8 cellular contexts compared by ENCODE assay signal in the genomic region with DNA sequence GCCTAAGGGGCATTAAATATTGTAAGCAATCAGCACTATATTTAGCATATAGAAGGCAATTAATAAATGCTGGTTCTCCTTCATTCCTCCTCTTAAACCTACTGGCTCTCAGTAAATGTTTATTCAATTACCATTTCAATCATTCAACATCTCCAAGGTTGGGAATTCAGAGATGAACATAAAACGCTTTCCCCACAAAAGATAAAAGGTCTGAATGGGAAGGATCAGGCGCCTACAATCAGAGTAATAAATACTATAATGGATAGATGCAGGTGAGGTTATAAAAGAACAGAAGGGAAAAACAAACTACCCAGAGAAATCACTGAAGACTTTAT. TPM values are rescaled to one million over a fixed set of nuclear protein-coding genes. Genes with fewer than 3 reads are reported as not detected.
DNase-seq lines count a peak whose midpoint lies in the region; ATAC-seq and TF ChIP-seq lines count a peak whose summit lies in the region.

No MANE protein-coding gene starts in this region.

- peak overlapping the region; percentile 89 to 94 (median 92) for H3K4me3 Mint-ChIP-seq in nephron

- TF ChIP-seq CTCF in AG04450 (IDR thresholded peaks at IDR 0.05; ENCODE audit: low read depth, low read length), result no peak
- no peak for TF ChIP-seq CTCF in coronary artery (IDR thresholded peaks at IDR 0.05)
- no peak for TF ChIP-seq CTCF in nephron (IDR thresholded peaks at IDR 0.05; ENCODE audit: unreplicated experiment in 3 of 3)

- H4K20me1 ChIP-seq in Karpas-422 (ENCODE audit: insufficient read depth, low read depth, low read length), result peaks cover 13% of the 10 kb centered on the region; the same call in 1 of the 2 replicates

- H2AFZ ChIP-seq in Karpas-422 (ENCODE audit: low read length), result no peak overlapping the region

- no peaks in the 10 kb centered on the region for H3K27me3 ChIP-seq in AG04450 (ENCODE audit: control insufficient read depth, insufficient read depth, low read length)
- no peaks in the 10 kb centered on the region for H3K27me3 ChIP-seq in Karpas-422 (ENCODE audit: low read length)

- H3K27ac Mint-ChIP-seq in nephron, result peak overlapping the region; percentile 89 to 91 (median 91)

- DNase-seq in AG04450 (ENCODE audit: low read depth, low spot score), result no peak
- no peak for DNase-seq in Karpas-422
- no peak for DNase-seq in coronary artery (ENCODE audit: low spot score)
- no peak for DNase-seq in NOMO-1 treated with DMSO at 0.1 percent for 48 hours (lab: John Stamatoyannopoulos, UW; ENCODE audit: unreplicated experiment)
- DNase-seq in SKM-1 treated with dmso at 0.1 percent for 144 hours (lab: John Stamatoyannopoulos, UW; ENCODE audit: unreplicated experiment), result no peak

- H3K79me2 ChIP-seq in Karpas-422 (ENCODE audit: low read length), result peaks cover 51% of the 10 kb centered on the region

- H3K4me3 ChIP-seq in AG04450 (ENCODE audit: low read depth, low read length), result peak overlapping the region; percentile 97; the same call in 1 of the 2 replicates
- peak overlapping the region; percentile 88 for H3K4me3 ChIP-seq in Karpas-422 (ENCODE audit: low read length)
- peak overlapping the region; percentile 86 for H3K4me3 ChIP-seq in coronary artery

- peak overlapping the region; percentile 87 for H3K4me2 ChIP-seq in Karpas-422 (ENCODE audit: low read depth, low read length, poor library complexity, severe bottlenecking)

- peaks cover 17% of the 10 kb centered on the region for H3K36me3 Mint-ChIP-seq in nephron (ENCODE audit: low read depth)

- POLR2A ChIA-PET in AG04450 (lab: Yijun Ruan, JAX), result interaction anchor here (1.4 kb wide), 1 partner anchor 21 kb away, joined by 9 read pairs; a partner anchor contains a TSS

- H3K9me3 ChIP-seq in AG04450 (ENCODE audit: control insufficient read depth, insufficient read depth, low read length) (no peaks in the 10 kb centered on the region), Karpas-422 (ENCODE audit: low read length) (no peaks in the 10 kb centered on the region)

- H3K9me2 ChIP-seq in Karpas-422 (replicated peaks; ENCODE audit: insufficient read depth, low read length), result no peaks in the 10 kb centered on the region

- H3K9ac ChIP-seq in Karpas-422 (ENCODE audit: low read length), result peak overlapping the region; percentile 92

- peaks cover 37% of the 10 kb centered on the region for H3K4me1 Mint-ChIP-seq in nephron

- H3K27me3 Mint-ChIP-seq in nephron (ENCODE audit: low read depth), result no peaks in the 10 kb centered on the region

- H3K9me3 Mint-ChIP-seq in nephron, result no peaks in the 10 kb centered on the region

- peaks cover 39% of the 10 kb centered on the region for H3K4me1 ChIP-seq in Karpas-422 (ENCODE audit: low read length)

- CTCF ChIA-PET in AG04450 (lab: Charles Lee), result no interaction called here

- ATAC-seq in activated CD4-positive, CD25-positive, alpha-beta regulatory T cell treated with anti-CD3 and anti-CD28 coated beads, Interleukin-2, amount 50 U/mL, for 24 hours, result no peak
- ATAC-seq in GM18858 (IDR thresholded peaks at IDR 0.05; ENCODE audit: unreplicated experiment), result no peak

- H3K27ac ChIP-seq in AG04450 (ENCODE audit: low read depth, low read length), result peak overlapping the region; percentile 92
- H3K27ac ChIP-seq in Karpas-422 (ENCODE audit: low read length), result no peak overlapping the region
- H3K27ac ChIP-seq in coronary artery, result peak overlapping the region; percentile 78 to 91

- H3K36me3 ChIP-seq in Karpas-422 (ENCODE audit: insufficient read depth, low read length), result peaks cover 10% of the 10 kb centered on the region; the same call in 1 of the 2 replicates

RNA-seq across cellular contexts. Expression of a gene that starts 0.4 kb away (rescaled TPM):
- 9.8 and 10.5 TPM in 2 replicates for polyA plus RNA-seq in AG04450 (2011; rRNA removed)
- 8.1 and 8.2 TPM in 2 replicates for polyA minus RNA-seq in AG04450 (2011; rRNA and poly(A)+ RNA removed)
- 22.1 and 26.7 TPM in 2 replicates for total RNA-seq in Karpas-422 (2014; rRNA removed; shearing (Covaris generic); ENCODE audit: low replicate concordance)

RNA-seq across cellular contexts. Expression of a gene that starts 21.0 kb away (rescaled TPM):
- polyA plus RNA-seq in AG04450 (2011; rRNA removed), result 39.8 and 55.8 TPM in 2 replicates
- 15.2 and 23.2 TPM in 2 replicates for polyA minus RNA-seq in AG04450 (2011; rRNA and poly(A)+ RNA removed)
- 39.2 and 44.2 TPM in 2 replicates for total RNA-seq in Karpas-422 (2014; rRNA removed; shearing (Covaris generic); ENCODE audit: low replicate concordance)

RNA-seq across cellular contexts. Expression of a gene that starts 22.1 kb away (rescaled TPM):
- polyA plus RNA-seq in AG04450 (2011; rRNA removed), result 59.7 and 86.6 TPM in 2 replicates
- polyA minus RNA-seq in AG04450 (2011; rRNA and poly(A)+ RNA removed), result 24.9 and 37.1 TPM in 2 replicates
- 42.6 and 78.8 TPM in 2 replicates for total RNA-seq in Karpas-422 (2014; rRNA removed; shearing (Covaris generic); ENCODE audit: low replicate concordance)

RNA-seq across cellular contexts. Expression of a gene that starts 43.5 kb away (rescaled TPM):
- 28.4 and 28.6 TPM in 2 replicates for polyA plus RNA-seq in AG04450 (2011; rRNA removed)
- 51.1 and 66.1 TPM in 2 replicates for polyA minus RNA-seq in AG04450 (2011; rRNA and poly(A)+ RNA removed)
- total RNA-seq in Karpas-422 (2014; rRNA removed; shearing (Covaris generic); ENCODE audit: low replicate concordance), result not detected in 2 replicates
